Comparison of ENCODE assay signal across 22 cellular contexts in genomic region chr6:159939591-159940016, GRCh38. TPM values are rescaled to one million over a fixed set of nuclear protein-coding genes. Genes with fewer than 3 reads are reported as not detected.
DNase-seq lines count a peak whose midpoint lies in the region; ATAC-seq, FAIRE-seq and TF ChIP-seq lines count a peak whose summit lies in the region.
"Had no signal": no experiment of that assay in that cellular context is flagged by ENCODE, and none has a peak within 500 bp of the region (broad histone marks: within the 10 kb centered on the region; RNA-seq: fewer than 3 reads in every experiment).

No MANE protein-coding gene starts in this region.

- H3K36me3 ChIP-seq in ascending aorta, result no peaks in the 10 kb centered on the region
- no peaks in the 10 kb centered on the region for H3K36me3 ChIP-seq in kidney (ENCODE audit: control insufficient read depth in 1 of 2, insufficient read depth in 2 of 2, low read length in 2 of 2)
- no peaks in the 10 kb centered on the region for H3K36me3 ChIP-seq in thoracic aorta
- H3K36me3 ChIP-seq: SJSA1 had no signal

- intact Hi-C loops in ascending aorta (cut with DNase I), result loop anchor here (5.0 kb wide), 2 partner anchors 57 to 247 kb away; partner anchors contain the start of gene SOD2
- intact Hi-C loops in kidney (cut with DNase I), result no loop called here

- H3K9me3 ChIP-seq in ascending aorta (peaks cover 0 to 6% of the 10 kb centered on the region in 2 donors), kidney (ENCODE audit: control insufficient read depth in 1 of 2, low read length in 2 of 2) (peaks cover 4 to 7% of the 10 kb centered on the region in 2 donors), thoracic aorta (peaks cover 5% of the 10 kb centered on the region)

- peak in 1 of 2 donors; percentile 74 for DNase-seq in ascending aorta (ENCODE audit: low spot score in 2 of 2)
- peak; percentile 90 for DNase-seq in fibroblast of the aortic adventitia (ENCODE audit: low read depth)
- DNase-seq in kidney, result peak; percentile 71
- no peak for DNase-seq in thoracic aorta (ENCODE audit: low spot score)
- DNase-seq in NCI-H526 (lab: John Stamatoyannopoulos, UW), result no peak
- DNase-seq in NCI-H187 treated with DMSO at 0.1 percent for 48 hours (lab: John Stamatoyannopoulos, UW), result no peak
- DNase-seq: ACHN, AML-193, COR-L47, NCI-H1048, NCI-H146, NCI-H2107, NCI-H345, PC-3 had no signal

- H3K27ac ChIP-seq in ascending aorta (peak overlapping the region; percentile 54 to 67), kidney (ENCODE audit: low read depth in 2 of 2, low read length in 2 of 2) (peak overlapping the region in 1 of 2 donors; percentile 34), thoracic aorta (peak overlapping the region; percentile 10 to 48)
- H3K27ac ChIP-seq: KMS-11, RWPE1, SJSA1 had no signal

- no peak overlapping the region for H3K4me3 ChIP-seq in ascending aorta
- H3K4me3 ChIP-seq in fibroblast of the aortic adventitia (ENCODE audit: low read depth, low read length), result no peak overlapping the region
- H3K4me3 ChIP-seq in kidney (ENCODE audit: low read length in 2 of 2), result no peak overlapping the region
- H3K4me3 ChIP-seq in thoracic aorta, result no peak overlapping the region
- H3K4me3 ChIP-seq: SJSA1 had no signal

- FAIRE-seq in kidney (lab: Jason Lieb, UNC), result no peak
- FAIRE-seq: GM12892, H1 had no signal

- no peak overlapping the region for H3K9ac ChIP-seq in kidney (ENCODE audit: low read length in 2 of 2)
- H3K9ac ChIP-seq: KMS-11 had no signal

- TF ChIP-seq CTCF in ascending aorta (IDR thresholded peaks at IDR 0.05), result no peak
- no peak for TF ChIP-seq CTCF in fibroblast of the aortic adventitia (IDR thresholded peaks at IDR 0.05; ENCODE audit: insufficient read depth, low read length)
- no peak for TF ChIP-seq CTCF in kidney (IDR thresholded peaks at IDR 0.05; ENCODE audit: borderline replicate concordance, extremely low read depth, insufficient read depth)
- TF ChIP-seq CTCF in thoracic aorta (IDR thresholded peaks at IDR 0.05), result no peak

- no peaks in the 10 kb centered on the region for H3K27me3 ChIP-seq in ascending aorta
- H3K27me3 ChIP-seq in thoracic aorta (replicated peaks; ENCODE audit: insufficient read depth), result no peaks in the 10 kb centered on the region

- ATAC-seq in thoracic aorta (ENCODE audit: insufficient number of reproducible peaks, low FRiP score, low read depth) (peak; percentile 31), HG03097 (IDR thresholded peaks at IDR 0.05; ENCODE audit: low FRiP score, unreplicated experiment) (no peak)
- ATAC-seq: PC-3 had no signal

- H3K4me1 ChIP-seq in ascending aorta (peaks cover 6 to 29% of the 10 kb centered on the region in 2 donors), kidney (ENCODE audit: control insufficient read depth in 1 of 2, insufficient read depth in 1 of 2, low read depth in 1 of 2, low read length in 2 of 2) (peaks cover 0 to 2% of the 10 kb centered on the region in 2 donors), thoracic aorta (ENCODE audit: control insufficient read depth in 1 of 2, low read depth in 2 of 2) (peaks cover 22 to 73% of the 10 kb centered on the region in 2 donors)

RNA-seq across cellular contexts. Expression of gene IGF2R, which starts 29.3 kb away (rescaled TPM):
- total RNA-seq in ascending aorta (104 TPM), fibroblast of the aortic adventitia (ENCODE audit: low replicate concordance) (112 and 133 TPM in 2 replicates), kidney (88.6 TPM), thoracic aorta (10 to 100 TPM; 82.2 to 88.4 TPM)
- 23.7 TPM for polyA plus RNA-seq in kidney (ENCODE audit: insufficient read depth, low read depth, low replicate concordance)

RNA-seq across cellular contexts. Expression of gene MAS1, which starts 48.8 kb away (rescaled TPM):
- total RNA-seq in ascending aorta (not detected), fibroblast of the aortic adventitia (ENCODE audit: low replicate concordance) (under 0.01 and 0.08 TPM in 2 replicates), kidney (not detected), thoracic aorta (under 1 TPM; 0.14 to 0.27 TPM)
- polyA plus RNA-seq in kidney (ENCODE audit: insufficient read depth, low read depth, low replicate concordance), result not detected
- total RNA-seq: Daoy, H1, M059J, PC-3, SJSA1 had no signal

Comparison
In these comparisons a context has a peak if more than half of its experiments do, and no peak if none do; other contexts are left out.
1. DNase-seq: peak in fibroblast of the aortic adventitia (single experiment) and kidney (single experiment); none in thoracic aorta (single experiment), NCI-H526 (0 of 2) and NCI-H187 treated with DMSO at 0.1 percent for 48 hours (single experiment).